1 cellular context compared by ENCODE assay signal in genomic region chr2:10452334-10452733, GRCh38.
TF ChIP-seq lines count a peak whose summit lies in the region.

No MANE protein-coding gene starts in this region.

TF ChIP-seq in HepG2, 621 proteins besides CTCF, POLR2A, EP300 and RAD21 (continued from another document and continues in another):
- TF ChIP-seq ZBTB10 (CRISPR knock-in tag; IDR thresholded peaks at IDR 0.05; ENCODE audit: borderline replicate concordance): no peak
- TF ChIP-seq CCAR2 (optimal IDR thresholded peaks at IDR 0.05; ENCODE audit: low read depth, low read length): no peak
- no peak for TF ChIP-seq HOXD1 (CRISPR knock-in tag; IDR thresholded peaks at IDR 0.05)
- TF ChIP-seq FLYWCH1 (CRISPR knock-in tag; IDR thresholded peaks at IDR 0.05): no peak
- no peak for TF ChIP-seq CENPT (CRISPR knock-in tag; IDR thresholded peaks at IDR 0.05; ENCODE audit: low read depth)
- no peak for TF ChIP-seq ZHX2 (IDR thresholded peaks at IDR 0.05; ENCODE audit: low read depth)
- TF ChIP-seq ZHX2 (CRISPR knock-in tag; IDR thresholded peaks at IDR 0.05; ENCODE audit: borderline replicate concordance): no peak
- TF ChIP-seq YY1 (IDR thresholded peaks at IDR 0.05; ENCODE audit: insufficient read depth, insufficient replicate concordance, low read depth, low read length): no peak
- TF ChIP-seq PAX8 (CRISPR knock-in tag; IDR thresholded peaks at IDR 0.05; ENCODE audit: borderline replicate concordance): no peak
- TF ChIP-seq ZKSCAN5 (CRISPR knock-in tag; IDR thresholded peaks at IDR 0.05): no peak
- no peak for TF ChIP-seq ZNF598 (CRISPR knock-in tag; IDR thresholded peaks at IDR 0.05; ENCODE audit: borderline replicate concordance)
- no peak for TF ChIP-seq ZNF557 (CRISPR knock-in tag; IDR thresholded peaks at IDR 0.05)
- TF ChIP-seq GLMP (CRISPR knock-in tag; IDR thresholded peaks at IDR 0.05; ENCODE audit: borderline replicate concordance): no peak
- TF ChIP-seq DRAP1 (CRISPR knock-in tag; IDR thresholded peaks at IDR 0.05): no peak
- TF ChIP-seq SALL2 (CRISPR knock-in tag; IDR thresholded peaks at IDR 0.05): no peak
- TF ChIP-seq SOX6 (IDR thresholded peaks at IDR 0.05): no peak
- TF ChIP-seq SOX6 (CRISPR knock-in tag; IDR thresholded peaks at IDR 0.05): peak; percentile 23; the same call in 1 of the 2 replicates
- no peak for TF ChIP-seq CREBL2 (CRISPR knock-in tag; IDR thresholded peaks at IDR 0.05; ENCODE audit: borderline replicate concordance)
- TF ChIP-seq FOXK1 (CRISPR knock-in tag; IDR thresholded peaks at IDR 0.05; ENCODE audit: borderline replicate concordance, low read depth): 0 out of 2 replicates have a peak, but pooled peaks have one; percentile 37
- no peak for TF ChIP-seq KLF6 (CRISPR knock-in tag; IDR thresholded peaks at IDR 0.05)
- TF ChIP-seq ZNF296 (CRISPR knock-in tag; conservative IDR thresholded peaks at IDR 0.05): no peak
- no peak for TF ChIP-seq ZFP82 (CRISPR knock-in tag; IDR thresholded peaks at IDR 0.05; ENCODE audit: borderline replicate concordance)
- TF ChIP-seq SRSF9 (IDR thresholded peaks at IDR 0.05; ENCODE audit: borderline replicate concordance, insufficient read depth, low read depth, low read length, poor library complexity, severe bottlenecking): no peak
- TF ChIP-seq ZNF674 (CRISPR knock-in tag; IDR thresholded peaks at IDR 0.05; ENCODE audit: low read depth): no peak
- no peak for TF ChIP-seq ATF7 (IDR thresholded peaks at IDR 0.05)
- no peak for TF ChIP-seq ATF7 (CRISPR knock-in tag; IDR thresholded peaks at IDR 0.05)
- peak; percentile 44; the same call in 1 of the 2 replicates for TF ChIP-seq HDAC2 (CRISPR knock-in tag; IDR thresholded peaks at IDR 0.05)
- TF ChIP-seq ONECUT2 (CRISPR knock-in tag; IDR thresholded peaks at IDR 0.05): no peak
- no peak for TF ChIP-seq ZNF367 (CRISPR knock-in tag; IDR thresholded peaks at IDR 0.05; ENCODE audit: borderline replicate concordance)
- TF ChIP-seq ZNF597 (CRISPR knock-in tag; IDR thresholded peaks at IDR 0.05): no peak
- no peak for TF ChIP-seq ATM (IDR thresholded peaks at IDR 0.05; ENCODE audit: borderline replicate concordance)
- TF ChIP-seq ZNF337 (CRISPR knock-in tag; IDR thresholded peaks at IDR 0.05; ENCODE audit: borderline replicate concordance, low read depth): no peak
- TF ChIP-seq ZNF460 (CRISPR knock-in tag; IDR thresholded peaks at IDR 0.05; ENCODE audit: borderline replicate concordance): no peak; the same call in 1 of the 2 replicates
- TF ChIP-seq ZNF724P (CRISPR knock-in tag; IDR thresholded peaks at IDR 0.05; ENCODE audit: borderline replicate concordance): no peak
- no peak for TF ChIP-seq ZNF572 (CRISPR knock-in tag; IDR thresholded peaks at IDR 0.05)
- TF ChIP-seq PLSCR1 (CRISPR knock-in tag; IDR thresholded peaks at IDR 0.05; ENCODE audit: borderline replicate concordance): no peak
- TF ChIP-seq ATF2 (CRISPR knock-in tag; IDR thresholded peaks at IDR 0.05): no peak
- no peak for TF ChIP-seq ZNF616 (CRISPR knock-in tag; IDR thresholded peaks at IDR 0.05; ENCODE audit: low read depth)
- TF ChIP-seq PAF1 (CRISPR knock-in tag; IDR thresholded peaks at IDR 0.05): no peak
- no peak for TF ChIP-seq ZNF784 (CRISPR knock-in tag; IDR thresholded peaks at IDR 0.05; ENCODE audit: borderline replicate concordance)
- 0 out of 2 replicates have a peak, but pooled peaks have one; percentile 53 for TF ChIP-seq ZSCAN9 (CRISPR knock-in tag; IDR thresholded peaks at IDR 0.05; ENCODE audit: borderline replicate concordance)
- no peak for TF ChIP-seq ADNP (CRISPR knock-in tag; IDR thresholded peaks at IDR 0.05)
- TF ChIP-seq HDAC6 (IDR thresholded peaks at IDR 0.05; ENCODE audit: low read depth, low read length): no peak
- TF ChIP-seq ZBTB46 (CRISPR knock-in tag; IDR thresholded peaks at IDR 0.05; ENCODE audit: borderline replicate concordance): no peak
- TF ChIP-seq ZNF605 (CRISPR knock-in tag; IDR thresholded peaks at IDR 0.05): no peak; the same call in 1 of the 2 replicates
- no peak for TF ChIP-seq ZNF124 (CRISPR knock-in tag; IDR thresholded peaks at IDR 0.05)
- TF ChIP-seq U2AF2 (IDR thresholded peaks at IDR 0.05; ENCODE audit: low read depth, low read length): no peak
- TF ChIP-seq CENPX (CRISPR knock-in tag; IDR thresholded peaks at IDR 0.05): no peak
- no peak for TF ChIP-seq WIZ (CRISPR knock-in tag; IDR thresholded peaks at IDR 0.05)
- no peak for TF ChIP-seq ZNF564 (CRISPR knock-in tag; IDR thresholded peaks at IDR 0.05)
- no peak for TF ChIP-seq PCBP1 (IDR thresholded peaks at IDR 0.05; ENCODE audit: borderline replicate concordance, low read depth, low read length)
- TF ChIP-seq FUBP1 (CRISPR knock-in tag; IDR thresholded peaks at IDR 0.05; ENCODE audit: borderline replicate concordance): no peak
